In the genomic region with DNA sequence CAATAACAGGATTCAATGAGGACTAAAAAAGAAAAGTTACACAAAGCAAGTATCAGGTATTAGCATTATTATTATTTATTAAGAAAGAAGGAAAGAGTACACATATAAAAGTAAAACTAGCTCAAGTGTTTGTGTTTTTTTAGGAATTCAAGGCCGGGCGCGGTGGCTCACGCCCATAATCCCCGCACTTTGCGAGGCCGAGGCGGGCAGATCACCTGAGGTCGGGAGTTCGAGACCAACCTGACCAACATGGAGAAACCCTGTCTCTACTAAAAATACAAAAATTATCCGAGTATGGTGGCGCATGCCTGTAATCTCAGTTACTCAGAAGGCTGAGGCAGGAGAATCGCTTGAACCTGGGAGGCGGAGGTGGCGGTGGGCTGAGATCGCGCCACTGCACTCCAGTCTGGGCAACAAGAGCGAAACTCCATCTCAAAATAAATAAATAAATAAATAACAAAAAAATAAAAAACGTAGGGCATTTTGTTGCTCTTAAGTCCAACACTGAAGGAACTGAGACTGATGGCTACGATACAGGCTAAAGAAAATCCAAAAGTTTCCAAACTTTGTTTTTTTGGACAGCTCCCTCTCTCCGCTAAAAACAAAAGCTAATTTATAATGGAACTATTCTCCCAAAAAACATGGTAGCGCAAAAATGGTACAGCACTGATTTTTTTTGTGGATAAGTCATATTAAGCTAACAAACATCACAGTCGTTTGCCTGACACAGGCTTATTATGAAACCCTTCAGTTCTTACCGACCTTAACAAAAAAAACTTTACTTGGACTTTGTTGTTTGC, we compare ENCODE assay signal across 1 cellular context.
TF ChIP-seq lines count a peak whose summit lies in the region.

No MANE protein-coding gene starts in this region.

TF ChIP-seq in GM23338, 12 proteins besides CTCF, POLR2A, EP300 and RAD21 (continued from another document):
- TF ChIP-seq, protein P1, sequence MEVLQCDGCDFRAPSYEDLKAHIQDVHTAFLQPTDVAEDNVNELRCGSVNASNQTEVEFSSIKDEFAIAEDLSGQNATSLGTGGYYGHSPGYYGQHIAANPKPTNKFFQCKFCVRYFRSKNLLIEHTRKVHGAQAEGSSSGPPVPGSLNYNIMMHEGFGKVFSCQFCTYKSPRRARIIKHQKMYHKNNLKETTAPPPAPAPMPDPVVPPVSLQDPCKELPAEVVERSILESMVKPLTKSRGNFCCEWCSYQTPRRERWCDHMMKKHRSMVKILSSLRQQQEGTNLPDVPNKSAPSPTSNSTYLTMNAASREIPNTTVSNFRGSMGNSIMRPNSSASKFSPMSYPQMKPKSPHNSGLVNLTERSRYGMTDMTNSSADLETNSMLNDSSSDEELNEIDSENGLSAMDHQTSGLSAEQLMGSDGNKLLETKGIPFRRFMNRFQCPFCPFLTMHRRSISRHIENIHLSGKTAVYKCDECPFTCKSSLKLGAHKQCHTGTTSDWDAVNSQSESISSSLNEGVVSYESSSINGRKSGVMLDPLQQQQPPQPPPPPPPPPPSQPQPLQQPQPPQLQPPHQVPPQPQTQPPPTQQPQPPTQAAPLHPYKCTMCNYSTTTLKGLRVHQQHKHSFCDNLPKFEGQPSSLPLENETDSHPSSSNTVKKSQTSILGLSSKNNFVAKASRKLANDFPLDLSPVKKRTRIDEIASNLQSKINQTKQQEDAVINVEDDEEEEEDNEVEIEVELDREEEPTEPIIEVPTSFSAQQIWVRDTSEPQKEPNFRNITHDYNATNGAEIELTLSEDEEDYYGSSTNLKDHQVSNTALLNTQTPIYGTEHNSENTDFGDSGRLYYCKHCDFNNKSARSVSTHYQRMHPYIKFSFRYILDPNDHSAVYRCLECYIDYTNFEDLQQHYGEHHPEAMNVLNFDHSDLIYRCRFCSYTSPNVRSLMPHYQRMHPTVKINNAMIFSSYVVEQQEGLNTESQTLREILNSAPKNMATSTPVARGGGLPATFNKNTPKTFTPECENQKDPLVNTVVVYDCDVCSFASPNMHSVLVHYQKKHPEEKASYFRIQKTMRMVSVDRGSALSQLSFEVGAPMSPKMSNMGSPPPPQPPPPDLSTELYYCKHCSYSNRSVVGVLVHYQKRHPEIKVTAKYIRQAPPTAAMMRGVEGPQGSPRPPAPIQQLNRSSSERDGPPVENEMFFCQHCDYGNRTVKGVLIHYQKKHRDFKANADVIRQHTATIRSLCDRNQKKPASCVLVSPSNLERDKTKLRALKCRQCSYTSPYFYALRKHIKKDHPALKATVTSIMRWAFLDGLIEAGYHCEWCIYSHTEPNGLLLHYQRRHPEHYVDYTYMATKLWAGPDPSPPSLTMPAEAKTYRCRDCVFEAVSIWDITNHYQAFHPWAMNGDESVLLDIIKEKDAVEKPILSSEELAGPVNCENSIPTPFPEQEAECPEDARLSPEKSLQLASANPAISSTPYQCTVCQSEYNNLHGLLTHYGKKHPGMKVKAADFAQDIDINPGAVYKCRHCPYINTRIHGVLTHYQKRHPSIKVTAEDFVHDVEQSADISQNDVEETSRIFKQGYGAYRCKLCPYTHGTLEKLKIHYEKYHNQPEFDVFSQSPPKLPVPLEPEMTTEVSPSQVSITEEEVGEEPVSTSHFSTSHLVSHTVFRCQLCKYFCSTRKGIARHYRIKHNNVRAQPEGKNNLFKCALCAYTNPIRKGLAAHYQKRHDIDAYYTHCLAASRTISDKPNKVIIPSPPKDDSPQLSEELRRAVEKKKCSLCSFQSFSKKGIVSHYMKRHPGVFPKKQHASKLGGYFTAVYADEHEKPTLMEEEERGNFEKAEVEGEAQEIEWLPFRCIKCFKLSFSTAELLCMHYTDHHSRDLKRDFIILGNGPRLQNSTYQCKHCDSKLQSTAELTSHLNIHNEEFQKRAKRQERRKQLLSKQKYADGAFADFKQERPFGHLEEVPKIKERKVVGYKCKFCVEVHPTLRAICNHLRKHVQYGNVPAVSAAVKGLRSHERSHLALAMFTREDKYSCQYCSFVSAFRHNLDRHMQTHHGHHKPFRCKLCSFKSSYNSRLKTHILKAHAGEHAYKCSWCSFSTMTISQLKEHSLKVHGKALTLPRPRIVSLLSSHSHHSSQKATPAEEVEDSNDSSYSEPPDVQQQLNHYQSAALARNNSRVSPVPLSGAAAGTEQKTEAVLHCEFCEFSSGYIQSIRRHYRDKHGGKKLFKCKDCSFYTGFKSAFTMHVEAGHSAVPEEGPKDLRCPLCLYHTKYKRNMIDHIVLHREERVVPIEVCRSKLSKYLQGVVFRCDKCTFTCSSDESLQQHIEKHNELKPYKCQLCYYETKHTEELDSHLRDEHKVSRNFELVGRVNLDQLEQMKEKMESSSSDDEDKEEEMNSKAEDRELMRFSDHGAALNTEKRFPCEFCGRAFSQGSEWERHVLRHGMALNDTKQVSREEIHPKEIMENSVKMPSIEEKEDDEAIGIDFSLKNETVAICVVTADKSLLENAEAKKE (CRISPR knock-in tag; IDR thresholded peaks at IDR 0.05): no peak
